ENCODE assay signal across 14 cellular contexts in the genomic region with DNA sequence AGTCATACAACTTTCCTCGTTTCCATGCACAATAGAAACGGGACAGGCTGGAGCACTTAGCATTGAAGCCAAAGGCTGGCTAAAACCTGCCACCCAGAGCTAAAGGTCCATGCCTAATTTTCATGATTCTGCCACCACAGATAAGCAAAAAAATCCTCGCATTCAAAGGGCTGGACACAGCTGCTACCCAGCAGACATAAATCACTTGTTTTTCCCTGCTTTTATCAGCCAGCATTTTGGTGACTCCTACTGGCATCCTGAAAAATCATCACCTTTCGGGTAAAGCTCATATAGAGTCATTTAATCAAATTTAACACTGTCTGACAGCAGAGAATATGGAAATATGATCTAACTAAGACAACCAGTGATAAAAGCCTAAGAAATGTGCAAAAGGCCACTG. TPM values are rescaled to one million over a fixed set of nuclear protein-coding genes. Genes with fewer than 3 reads are reported as not detected.
DNase-seq lines count a peak whose midpoint lies in the region; ATAC-seq and TF ChIP-seq lines count a peak whose summit lies in the region.
"Had no signal": no experiment of that assay in that cellular context is flagged by ENCODE, and none has a peak within 500 bp of the region (broad histone marks: within the 10 kb centered on the region; RNA-seq: fewer than 3 reads in every experiment).

No MANE protein-coding gene starts in this region.

- ATAC-seq in Panc1: no peak
- peak in 1 of 4 donors; percentile 18 for ATAC-seq in psoas muscle
- no peak for ATAC-seq in HG03135 (IDR thresholded peaks at IDR 0.05; ENCODE audit: unreplicated experiment)
- ATAC-seq in activated T-cell treated with anti-CD3 and anti-CD28 coated beads, Interleukin-2, amount 50 U/mL, for 4 hours: no peak
- ATAC-seq: stimulated activated naive B cell treated with anti-CD40 and anti-IgM and Interleukin-4, amounts not matched to agents 10 μg/mL and 1 μg/mL and 100 μg/mL, for 72 hours had no signal

- TF ChIP-seq CTCF in Panc1 (IDR thresholded peaks at IDR 0.05) (peak; percentile 25; the same call in 1 of the 2 replicates), endodermal cell (conservative IDR thresholded peaks at IDR 0.05) (peak; percentile 52), psoas muscle (IDR thresholded peaks at IDR 0.05) (no peak)

- no TSS peak for BruUV-seq in Panc1 (replicated peaks; lab: Mats Ljungman, UMichigan)

- H3K27ac Mint-ChIP-seq in endodermal cell: no peak overlapping the region
- H3K27ac Mint-ChIP-seq: stimulated activated naive B cell treated with anti-CD40 and anti-IgM and Interleukin-4, amounts not matched to agents 10 μg/mL and 1 μg/mL and 100 μg/mL, for 72 hours had no signal

- intact Hi-C loops in Panc1 (cut with micrococcal nuclease; ENCODE audit: unreplicated experiment): no loop called here
- intact Hi-C loops in psoas muscle (cut with DNase I): no loop called here

- CTCF ChIA-PET in Panc1 (lab: Charles Lee): no interaction called here

- H3K36me3 ChIP-seq in Panc1 (ENCODE audit: control insufficient read depth, insufficient read depth, low read length): no peaks in the 10 kb centered on the region; the same call in 1 of the 2 replicates
- H3K36me3 ChIP-seq in endodermal cell (ENCODE audit: control insufficient read depth, insufficient read depth, low read length): peaks cover 33% of the 10 kb centered on the region
- H3K36me3 ChIP-seq in psoas muscle (ENCODE audit: insufficient read depth in 1 of 2, low read depth in 1 of 2): peaks cover 6 to 46% of the 10 kb centered on the region in 2 donors

- no peaks in the 10 kb centered on the region for H3K27me3 Mint-ChIP-seq in endodermal cell (ENCODE audit: insufficient read depth)
- H3K27me3 Mint-ChIP-seq in activated T-cell treated with anti-CD3 and anti-CD28 coated beads, Interleukin-2, amount 50 U/mL, for 4 hours (ENCODE audit: low read depth): no peaks in the 10 kb centered on the region
- H3K27me3 Mint-ChIP-seq: stimulated activated naive B cell treated with anti-CD40 and anti-IgM and Interleukin-4, amounts not matched to agents 10 μg/mL and 1 μg/mL and 100 μg/mL, for 72 hours had no signal

- no peaks in the 10 kb centered on the region for H3K4me1 Mint-ChIP-seq in endodermal cell
- H3K4me1 Mint-ChIP-seq in activated T-cell treated with anti-CD3 and anti-CD28 coated beads, Interleukin-2, amount 50 U/mL, for 4 hours (ENCODE audit: low read depth): peaks cover 8% of the 10 kb centered on the region

- in situ Hi-C loops in Panc1 (cut with HindIII; ENCODE audit: low pct_unique_long_range_greater_than_20kb, low sequenced_read_pairs): no loop called here

- no peak overlapping the region for H3K4me3 Mint-ChIP-seq in endodermal cell
- H3K4me3 Mint-ChIP-seq in activated T-cell treated with anti-CD3 and anti-CD28 coated beads, Interleukin-2, amount 50 U/mL, for 4 hours: no peak overlapping the region
- H3K4me3 Mint-ChIP-seq: stimulated activated naive B cell treated with anti-CD40 and anti-IgM and Interleukin-4, amounts not matched to agents 10 μg/mL and 1 μg/mL and 100 μg/mL, for 72 hours had no signal

- no peak overlapping the region for H3K4me3 ChIP-seq in Panc1 (ENCODE audit: low read depth in 2 of 2, low read length in 2 of 2)
- no peak overlapping the region for H3K4me3 ChIP-seq in endodermal cell (ENCODE audit: low read length)
- H3K4me3 ChIP-seq in psoas muscle: no peak overlapping the region
- H3K4me3 ChIP-seq: esophagus muscularis mucosa, Peyer's patch had no signal

- H3K9me3 ChIP-seq in Panc1 (ENCODE audit: control insufficient read depth, insufficient read depth, low read depth, low read length) (no peaks in the 10 kb centered on the region), endodermal cell (ENCODE audit: control insufficient read depth, low read length) (no peaks in the 10 kb centered on the region), psoas muscle (no peaks in the 10 kb centered on the region)
- H3K9me3 ChIP-seq: esophagus muscularis mucosa, neutrophil, Peyer's patch had no signal

- no peaks in the 10 kb centered on the region for H3K9me3 Mint-ChIP-seq in endodermal cell
- no peaks in the 10 kb centered on the region for H3K9me3 Mint-ChIP-seq in activated T-cell treated with anti-CD3 and anti-CD28 coated beads, Interleukin-2, amount 50 U/mL, for 4 hours
- H3K9me3 Mint-ChIP-seq: stimulated activated naive B cell treated with anti-CD40 and anti-IgM and Interleukin-4, amounts not matched to agents 10 μg/mL and 1 μg/mL and 100 μg/mL, for 72 hours had no signal

- H3K4me1 ChIP-seq in Panc1 (ENCODE audit: control insufficient read depth, insufficient read depth, low read length) (no peaks in the 10 kb centered on the region), endodermal cell (ENCODE audit: control insufficient read depth, insufficient read depth, low read length) (no peaks in the 10 kb centered on the region), psoas muscle (peaks cover 37% of the 10 kb centered on the region)
- H3K4me1 ChIP-seq: esophagus muscularis mucosa, Peyer's patch had no signal

- H3K27me3 ChIP-seq in Panc1 (ENCODE audit: control insufficient read depth, insufficient read depth, low read length): no peaks in the 10 kb centered on the region
- no peaks in the 10 kb centered on the region for H3K27me3 ChIP-seq in endodermal cell (ENCODE audit: control insufficient read depth, insufficient read depth, low read length, poor library complexity, severe bottlenecking)
- H3K27me3 ChIP-seq in psoas muscle (ENCODE audit: insufficient read depth in 3 of 3, low read length in 2 of 3): no peaks in the 10 kb centered on the region
- H3K27me3 ChIP-seq: esophagus muscularis mucosa, neutrophil, Peyer's patch had no signal

- POLR2A ChIA-PET in Panc1 (lab: Charles Lee): interaction anchor here (0.7 kb wide), 1 partner anchor 270 kb away, joined by 3 read pairs; no protein-coding TSS in a partner anchor

- H3K27ac ChIP-seq in Panc1 (ENCODE audit: low read length): no peak overlapping the region
- no peak overlapping the region for H3K27ac ChIP-seq in endodermal cell (ENCODE audit: low read depth, low read length)
- peak overlapping the region; percentile 30 for H3K27ac ChIP-seq in psoas muscle
- H3K27ac ChIP-seq: esophagus muscularis mucosa, neutrophil, Peyer's patch had no signal

- peak; percentile 49 for DNase-seq in NCI-H2171 treated with DMSO at 0.1 percent for 48 hours (lab: John Stamatoyannopoulos, UW)
- no peak for DNase-seq in NCI-H2171 (lab: John Stamatoyannopoulos, UW)
- no peak for DNase-seq in Panc1 (ENCODE audit: low read depth, low spot score)
- no peak for DNase-seq in endodermal cell
- DNase-seq in psoas muscle: no peak
- DNase-seq in NCI-H1436 (lab: John Stamatoyannopoulos, UW): no peak
- DNase-seq in activated T-cell treated with anti-CD3 and anti-CD28 coated beads, Interleukin-2, amount 50 U/mL, for 4 hours: no peak
- DNase-seq: kidney; NCI-H187; Peyer's patch; stimulated activated naive B cell treated with anti-CD40 and anti-IgM and Interleukin-4, amounts not matched to agents 10 μg/mL and 1 μg/mL and 100 μg/mL, for 72 hours had no signal

- H3K36me3 Mint-ChIP-seq in endodermal cell (ENCODE audit: low read depth): peaks cover 6% of the 10 kb centered on the region
- H3K36me3 Mint-ChIP-seq in activated T-cell treated with anti-CD3 and anti-CD28 coated beads, Interleukin-2, amount 50 U/mL, for 4 hours (ENCODE audit: insufficient read depth): peaks cover 46% of the 10 kb centered on the region

- no peak overlapping the region for H3K9ac ChIP-seq in endodermal cell (ENCODE audit: extremely low read depth, low read length, poor library complexity, severe bottlenecking)

- WGBS in endodermal cell (ENCODE audit: insufficient coverage in 1 of 2, insufficient read length in 1 of 2), 2 experiments: 94 to 95% methylated on average over 3 to 4 of the region's 4 CpGs
- 50 to 70% (median 56%) methylated on average over 4 of the region's 4 CpGs for WGBS in psoas muscle, 3 donors

RNA-seq across cellular contexts. Expression of gene ALG9, which starts 37.9 kb away (rescaled TPM):
- total RNA-seq in Panc1 (2021; ENCODE audit: unreplicated experiment) (27.1 TPM), endodermal cell (10 to 100 TPM; 25.3 to 26.6 TPM), psoas muscle (10 to 100 TPM; 12.8 to 20.3 (median 16.0) TPM)
- polyA plus RNA-seq in Panc1 (2012; ENCODE audit: insufficient read length): 23.7 TPM
- polyA plus RNA-seq in endodermal cell (2013, experiment 1 of 2): 55.6 TPM
- polyA plus RNA-seq in endodermal cell (2013, experiment 2 of 2): 49.6 TPM
- polyA plus RNA-seq in psoas muscle: 10 to 100 TPM in 2 of 3 donors, 1 to 10 TPM in 1; 9.6 to 21.9 (median 11.4) TPM
- total RNA-seq in activated T-cell treated with anti-CD3 and anti-CD28 coated beads, Interleukin-2, amount 50 U/mL, for 4 hours: 10 to 100 TPM; 22.9 to 24.2 (median 23.8) TPM

RNA-seq across cellular contexts. Expression of gene FDXACB1, which starts 45.4 kb away (rescaled TPM):
- total RNA-seq in Panc1 (2021; ENCODE audit: unreplicated experiment) (4.1 TPM), endodermal cell (1 to 10 TPM; 1.7 to 2.7 TPM), psoas muscle (under 1 TPM; 0.65 to 0.99 (median 0.85) TPM)
- 3.6 TPM for polyA plus RNA-seq in Panc1 (2012; ENCODE audit: insufficient read length)
- 3.3 TPM for polyA plus RNA-seq in endodermal cell (2013, experiment 1 of 2)
- polyA plus RNA-seq in endodermal cell (2013, experiment 2 of 2): 3.4 TPM
- 1 to 10 TPM in 1 of 3 donors, under 1 TPM in 2; 0.45 to 1.1 (median 0.57) TPM for polyA plus RNA-seq in psoas muscle
- 10 to 100 TPM; 11.1 to 12.5 (median 11.4) TPM for total RNA-seq in activated T-cell treated with anti-CD3 and anti-CD28 coated beads, Interleukin-2, amount 50 U/mL, for 4 hours

RNA-seq across cellular contexts. Expression of gene CFAP68, which starts 45.8 kb away (rescaled TPM):
- total RNA-seq in Panc1 (2021; ENCODE audit: unreplicated experiment): 16.6 TPM
- polyA plus RNA-seq in Panc1 (2012; ENCODE audit: insufficient read length): 19.5 TPM
- total RNA-seq in endodermal cell: 10 to 100 TPM; 11.6 to 12.7 TPM
- 38.3 TPM for polyA plus RNA-seq in endodermal cell (2013, experiment 1 of 2)
- polyA plus RNA-seq in endodermal cell (2013, experiment 2 of 2): 30.1 TPM
- total RNA-seq in psoas muscle: 10 to 100 TPM in 2 of 4 donors, 1 to 10 TPM in 2; 6.6 to 17.7 (median 11.8) TPM
- 1 to 10 TPM; 4.4 to 7.6 (median 4.8) TPM for polyA plus RNA-seq in psoas muscle
- total RNA-seq in activated T-cell treated with anti-CD3 and anti-CD28 coated beads, Interleukin-2, amount 50 U/mL, for 4 hours: 10 to 100 TPM; 16.9 to 25.3 (median 17.9) TPM
